8 cellular contexts compared by ENCODE assay signal in genomic region chr1:154557939-154558609, GRCh38. TPM values are rescaled to one million over a fixed set of nuclear protein-coding genes. Genes with fewer than 3 reads are reported as not detected.
DNase-seq lines count a peak whose midpoint lies in the region; ATAC-seq, FAIRE-seq and TF ChIP-seq lines count a peak whose summit lies in the region.

No MANE protein-coding gene starts in this region.

- H3K4me1 ChIP-seq in SK-N-SH (ENCODE audit: control insufficient read depth in 1 of 2, insufficient read depth in 2 of 2, low read depth in 1 of 2, low read length in 1 of 2): peaks cover 7 to 32% of the 10 kb centered on the region in 2 experiments; a peak in 2 of 4 replicates

- no peaks in the 10 kb centered on the region for H3K9me2 ChIP-seq in SK-N-SH

- H3F3A ChIP-seq in SK-N-SH (replicated peaks; ENCODE audit: insufficient read depth): peaks cover 6% of the 10 kb centered on the region

- peak overlapping the region; percentile 86 for H3K4me3 Mint-ChIP-seq in activated CD8-positive, alpha-beta memory T cell treated with anti-CD3 and anti-CD28 coated beads, Interleukin-2, amount 10 ng/mL, durations not matched to agents 7 days and 5 days
- peak overlapping the region; percentile 87 to 99 (median 96) for H3K4me3 Mint-ChIP-seq in naive B cell

- H3K36me3 ChIP-seq in SK-N-SH (replicated peaks in 1 of 2; ENCODE audit: control insufficient read depth in 1 of 2, insufficient read depth in 2 of 2, low read length in 1 of 2): peaks cover 24 to 32% of the 10 kb centered on the region in 2 experiments

- H3K9me3 ChIP-seq in SK-N-SH: no peaks in the 10 kb centered on the region

- TF ChIP-seq CTCF in SK-N-SH (IDR thresholded peaks at IDR 0.05) (no peak), epithelial cell of proximal tubule (conservative IDR thresholded peaks at IDR 0.05; ENCODE audit: low read depth, low read length) (no peak)

- H4K20me1 ChIP-seq in SK-N-SH (ENCODE audit: insufficient read depth): peaks cover 18% of the 10 kb centered on the region; the same call in 1 of the 2 replicates

- peak overlapping the region; percentile 40 to 80; a peak in 2 of 4 replicates for H3K27ac ChIP-seq in SK-N-SH (ENCODE audit: low read depth in 2 of 2, low read length in 1 of 2)

- no peak for DNase-seq in SK-N-SH
- peak; percentile 70 for DNase-seq in activated CD8-positive, alpha-beta memory T cell treated with anti-CD3 and anti-CD28 coated beads, Interleukin-2, amount 10 ng/mL, durations not matched to agents 7 days and 5 days
- no peak for DNase-seq in epithelial cell of proximal tubule (ENCODE audit: low read depth)
- peak; percentile 38 for DNase-seq in naive B cell
- DNase-seq in ureter (ENCODE audit: low spot score): peak; percentile 76
- DNase-seq in GM19239 (ENCODE audit: insufficient read length, low spot score): no peak

- H3K9ac ChIP-seq in SK-N-SH: peak overlapping the region; percentile 83

- peaks cover 39% of the 10 kb centered on the region for H3K79me2 ChIP-seq in SK-N-SH (ENCODE audit: insufficient read depth)

- peak overlapping the region; percentile 92 for H3K4me2 ChIP-seq in SK-N-SH

- H3K27ac Mint-ChIP-seq in activated CD8-positive, alpha-beta memory T cell treated with anti-CD3 and anti-CD28 coated beads, Interleukin-2, amount 10 ng/mL, durations not matched to agents 7 days and 5 days: peak overlapping the region; percentile 84
- H3K27ac Mint-ChIP-seq in naive B cell: peak overlapping the region; percentile 92 to 98 (median 94)

- POLR2A ChIA-PET in SK-N-SH (lab: Yijun Ruan, JAX): no interaction called here

- no peak for TF ChIP-seq EP300 in SK-N-SH (IDR thresholded peaks at IDR 0.05; ENCODE audit: borderline replicate concordance in 1 of 2, low read depth in 1 of 2, low read length in 1 of 2)

- no peak for FAIRE-seq in GM19239 (lab: Jason Lieb, UNC)

- H3K4me1 Mint-ChIP-seq in activated CD8-positive, alpha-beta memory T cell treated with anti-CD3 and anti-CD28 coated beads, Interleukin-2, amount 10 ng/mL, durations not matched to agents 7 days and 5 days: peaks cover 27% of the 10 kb centered on the region
- peaks cover 28 to 50% (median 40%) of the 10 kb centered on the region in 3 donors for H3K4me1 Mint-ChIP-seq in naive B cell

- no peaks in the 10 kb centered on the region for H3K9me3 Mint-ChIP-seq in activated CD8-positive, alpha-beta memory T cell treated with anti-CD3 and anti-CD28 coated beads, Interleukin-2, amount 10 ng/mL, durations not matched to agents 7 days and 5 days (ENCODE audit: low read depth)
- H3K9me3 Mint-ChIP-seq in naive B cell: no peaks in the 10 kb centered on the region

- WGBS in SK-N-SH (ENCODE audit: low lambda C conversion rate): 1% methylated on average over 20 of the region's 50 CpGs

- no peak for ATAC-seq in SK-N-SH treated with all-trans-retinoic acid at 6 μM for 48 hours
- peak; percentile 13 for ATAC-seq in HG03571 (IDR thresholded peaks at IDR 0.05; ENCODE audit: unreplicated experiment)
- peak; percentile 13 for ATAC-seq in activated CD8-positive, alpha-beta memory T cell treated with anti-CD3 and anti-CD28 coated beads, Interleukin-2, amount 10 ng/mL, durations not matched to agents 7 days and 5 days
- peak in 1 of 2 donors; percentile 4 for ATAC-seq in naive B cell (ENCODE audit: low read depth in 2 of 2)

- CTCF ChIA-PET in SK-N-SH (lab: Yijun Ruan, JAX): interaction anchor here (0.6 to 3.7 kb wide), 5 partner anchors 10 to 79 kb away, joined by 3 to 16 read pairs (median 4); no protein-coding TSS in a partner anchor
- CTCF ChIA-PET in activated CD8-positive, alpha-beta memory T cell treated with anti-CD3 and anti-CD28 coated beads, Interleukin-2, amount 10 ng/mL, durations not matched to agents 7 days and 5 days (lab: Charles Lee): interaction anchor here (0.7 to 4.2 kb wide), 4 partner anchors 12 to 527 kb away, joined by 3 to 19 read pairs (median 4); no protein-coding TSS in a partner anchor

- H3K4me3 ChIP-seq in SK-N-SH (ENCODE audit: low read depth in 2 of 2, low read length in 1 of 2) (peak overlapping the region; percentile 87 to 94), epithelial cell of proximal tubule (ENCODE audit: low read depth, low read length) (peak overlapping the region; percentile 89)

- H3K27me3 ChIP-seq in SK-N-SH (ENCODE audit: insufficient read depth): no peaks in the 10 kb centered on the region

- H2AFZ ChIP-seq in SK-N-SH (ENCODE audit: low read depth): no peak overlapping the region

- H3K27me3 Mint-ChIP-seq in activated CD8-positive, alpha-beta memory T cell treated with anti-CD3 and anti-CD28 coated beads, Interleukin-2, amount 10 ng/mL, durations not matched to agents 7 days and 5 days: no peaks in the 10 kb centered on the region
- no peaks in the 10 kb centered on the region for H3K27me3 Mint-ChIP-seq in naive B cell

- peaks cover 30% of the 10 kb centered on the region for H3K36me3 Mint-ChIP-seq in activated CD8-positive, alpha-beta memory T cell treated with anti-CD3 and anti-CD28 coated beads, Interleukin-2, amount 10 ng/mL, durations not matched to agents 7 days and 5 days
- peaks cover 9 to 20% of the 10 kb centered on the region in 2 donors for H3K36me3 Mint-ChIP-seq in naive B cell

- no peak for TF ChIP-seq RAD21 in SK-N-SH (IDR thresholded peaks at IDR 0.05; ENCODE audit: low read length)

TF ChIP-seq in SK-N-SH, 30 proteins besides CTCF, POLR2A, EP300 and RAD21:
- TF ChIP-seq EZH2phosphoT487 (IDR thresholded peaks at IDR 0.05; ENCODE audit: borderline replicate concordance, low read depth) (no peak), TAF1 (IDR thresholded peaks at IDR 0.05; ENCODE audit: borderline replicate concordance, low read depth, low read length) (no peak)
TF ChIP-seq in SK-N-SH: peak in this region for 0.

TF ChIP-seq in SK-N-SH treated with all-trans-retinoic acid at 6 μM for 48 hours, 23 proteins besides CTCF, POLR2A, EP300 and RAD21 (continues in another document):
- no peak for TF ChIP-seq ZNF8 (CRISPR knock-in tag; IDR thresholded peaks at IDR 0.05)
- TF ChIP-seq ARNTL (CRISPR knock-in tag; IDR thresholded peaks at IDR 0.05; ENCODE audit: borderline replicate concordance, low read depth): no peak
- TF ChIP-seq PATZ1 (CRISPR knock-in tag; IDR thresholded peaks at IDR 0.05; ENCODE audit: borderline replicate concordance): no peak
- TF ChIP-seq TOX (CRISPR knock-in tag; IDR thresholded peaks at IDR 0.05; ENCODE audit: borderline replicate concordance): no peak
- no peak for TF ChIP-seq ISL1 (CRISPR knock-in tag; IDR thresholded peaks at IDR 0.05)

RNA-seq across cellular contexts. Expression of gene UBE2Q1, which starts 0.4 kb away (rescaled TPM):
- polyA plus RNA-seq in SK-N-SH (2012; rRNA removed) (12.5 and 15.2 TPM in 2 replicates), naive B cell (ENCODE audit: low read depth in 6 of 6) (10 to 100 TPM in 4 of 6 donors, 1 to 10 TPM in 2; 7.3 to 13.6 (median 10.8) TPM)
- polyA plus RNA-seq in SK-N-SH (2012; cell fraction: cytosol; rRNA removed): 21.4 and 26.0 TPM in 2 replicates
- polyA plus RNA-seq in SK-N-SH (2012; cell fraction: nucleus; rRNA removed): 11.6 and 19.2 TPM in 2 replicates
- total RNA-seq in activated CD8-positive, alpha-beta memory T cell treated with anti-CD3 and anti-CD28 coated beads, Interleukin-2, amount 10 ng/mL, durations not matched to agents 7 days and 5 days: 100 to 1,000 TPM; 103 to 110 TPM
- total RNA-seq in epithelial cell of proximal tubule (21.8 and 26.3 TPM in 2 replicates), ureter (68.9 TPM)

RNA-seq across cellular contexts. Expression of gene CHRNB2, which starts 9.5 kb away (rescaled TPM):
- 0.64 and 0.93 TPM in 2 replicates for polyA plus RNA-seq in SK-N-SH (2012; rRNA removed)
- polyA plus RNA-seq in SK-N-SH (2012; cell fraction: cytosol; rRNA removed): 0.68 and 1.2 TPM in 2 replicates
- polyA plus RNA-seq in SK-N-SH (2012; cell fraction: nucleus; rRNA removed): 0.76 and 0.85 TPM in 2 replicates
- not detected for total RNA-seq in activated CD8-positive, alpha-beta memory T cell treated with anti-CD3 and anti-CD28 coated beads, Interleukin-2, amount 10 ng/mL, durations not matched to agents 7 days and 5 days
- 0.07 TPM in 1 of 2 replicates, not detected in the other for total RNA-seq in epithelial cell of proximal tubule
- polyA plus RNA-seq in naive B cell (ENCODE audit: low read depth in 6 of 6): under 1 TPM in 2 of 6 donors, not detected in 4; 0.05 to 0.17 TPM
- total RNA-seq in ureter: 0.36 TPM

RNA-seq across cellular contexts. Expression of gene ADAR, which starts 49.9 kb away (rescaled TPM):
- 61.1 and 87.9 TPM in 2 replicates for polyA plus RNA-seq in SK-N-SH (2012; rRNA removed)
- polyA plus RNA-seq in SK-N-SH (2012; cell fraction: cytosol; rRNA removed): 41.4 and 50.1 TPM in 2 replicates
- 127 and 151 TPM in 2 replicates for polyA plus RNA-seq in SK-N-SH (2012; cell fraction: nucleus; rRNA removed)
- 100 to 1,000 TPM; 369 to 434 TPM for total RNA-seq in activated CD8-positive, alpha-beta memory T cell treated with anti-CD3 and anti-CD28 coated beads, Interleukin-2, amount 10 ng/mL, durations not matched to agents 7 days and 5 days
- total RNA-seq in epithelial cell of proximal tubule: 63.4 and 82.3 TPM in 2 replicates
- polyA plus RNA-seq in naive B cell (ENCODE audit: low read depth in 6 of 6): 100 to 1,000 TPM in 3 of 6 donors, 10 to 100 TPM in 3; 42.0 to 134 (median 95.9) TPM
- total RNA-seq in ureter: 192 TPM

RNA-seq across cellular contexts. Expression of gene SHE, which starts 55.9 kb away (rescaled TPM):
- not detected in 2 replicates for polyA plus RNA-seq in SK-N-SH (2012; rRNA removed)
- not detected in 2 replicates for polyA plus RNA-seq in SK-N-SH (2012; cell fraction: cytosol; rRNA removed)
- polyA plus RNA-seq in SK-N-SH (2012; cell fraction: nucleus; rRNA removed): not detected in 2 replicates
- not detected for total RNA-seq in activated CD8-positive, alpha-beta memory T cell treated with anti-CD3 and anti-CD28 coated beads, Interleukin-2, amount 10 ng/mL, durations not matched to agents 7 days and 5 days
- total RNA-seq in epithelial cell of proximal tubule: under 0.01 TPM in 1 of 2 replicates, not detected in the other
- not detected for polyA plus RNA-seq in naive B cell (ENCODE audit: low read depth in 6 of 6)
- total RNA-seq in ureter: 13.3 TPM

RNA-seq across cellular contexts. Expression of gene TDRD10, which starts 56.1 kb away (rescaled TPM):
- polyA plus RNA-seq in SK-N-SH (2012; rRNA removed): not detected in 2 replicates
- polyA plus RNA-seq in SK-N-SH (2012; cell fraction: cytosol; rRNA removed): not detected in 2 replicates
- polyA plus RNA-seq in SK-N-SH (2012; cell fraction: nucleus; rRNA removed): not detected in 2 replicates
- total RNA-seq in activated CD8-positive, alpha-beta memory T cell treated with anti-CD3 and anti-CD28 coated beads, Interleukin-2, amount 10 ng/mL, durations not matched to agents 7 days and 5 days: not detected
- not detected in 2 replicates for total RNA-seq in epithelial cell of proximal tubule
- not detected for polyA plus RNA-seq in naive B cell (ENCODE audit: low read depth in 6 of 6)
- 3.3 TPM for total RNA-seq in ureter

Comparison
In these comparisons a context has a peak if more than half of its experiments do, and no peak if none do; other contexts are left out.
1. DNase-seq: peak in activated CD8-positive, alpha-beta memory T cell treated with anti-CD3 and anti-CD28 coated beads, Interleukin-2, amount 10 ng/mL, durations not matched to agents 7 days and 5 days (single experiment), naive B cell (single experiment) and ureter (single experiment); none in SK-N-SH (single experiment), epithelial cell of proximal tubule (single experiment) and GM19239 (single experiment).